9 cellular contexts compared by ENCODE assay signal in genomic region chr14:73744175-73744867, GRCh38. TPM values are rescaled to one million over a fixed set of nuclear protein-coding genes. Genes with fewer than 3 reads are reported as not detected.
DNase-seq lines count a peak whose midpoint lies in the region; ATAC-seq and TF ChIP-seq lines count a peak whose summit lies in the region.
"Had no signal": no experiment of that assay in that cellular context is flagged by ENCODE, and none has a peak within 500 bp of the region (broad histone marks: within the 10 kb centered on the region; RNA-seq: fewer than 3 reads in every experiment).

No MANE protein-coding gene starts in this region.

- H3K36me3 Mint-ChIP-seq in activated T-helper 1 cell treated with anti-CD3 and anti-CD28 coated beads, Interleukin-12 subunit alpha, Interleukin-12 subunit beta, Interleukin-2, Interleukin-4 antibody, amounts not matched to agents 30 ng/mL and 10 ng/mL and 1 ng/mL, durations not matched to agents 14 hours and 24 hours and 36 hours (ENCODE audit: low read depth), result no peaks in the 10 kb centered on the region

- peaks cover 5 to 12% (median 6%) of the 10 kb centered on the region in 4 donors for H3K36me3 ChIP-seq in stomach

- 22 to 45% (median 36%) methylated on average over 4 to 7 of the region's 7 CpGs for WGBS in stomach, 5 donors

- peaks cover 91% of the 10 kb centered on the region for H3K4me1 Mint-ChIP-seq in activated T-helper 1 cell treated with anti-CD3 and anti-CD28 coated beads, Interleukin-12 subunit alpha, Interleukin-12 subunit beta, Interleukin-2, Interleukin-4 antibody, amounts not matched to agents 30 ng/mL and 10 ng/mL and 1 ng/mL, durations not matched to agents 14 hours and 24 hours and 36 hours (ENCODE audit: low read depth)

- DNase-seq in activated T-helper 1 cell treated with anti-CD3 and anti-CD28 coated beads, Interleukin-12 subunit alpha, Interleukin-12 subunit beta, Interleukin-2, Interleukin-4 antibody, amounts not matched to agents 30 ng/mL and 10 ng/mL and 1 ng/mL, durations not matched to agents 14 hours and 24 hours and 36 hours (ENCODE audit: low spot score), result no peak
- no peak for DNase-seq in left colon
- no peak for DNase-seq in stomach
- no peak for DNase-seq in stimulated activated CD4-positive, alpha-beta T cell treated with anti-CD3 and anti-CD28 coated beads, Interleukin-2, amount 100 ng/mL, for 48 hours
- DNase-seq: NCI-H2171 had no signal

- H3K27ac ChIP-seq in stomach, result peak overlapping the region; percentile 79 to 100 (median 92)

- TF ChIP-seq CTCF in stomach (IDR thresholded peaks at IDR 0.05), result no peak

- ATAC-seq in HG03354 (IDR thresholded peaks at IDR 0.05; ENCODE audit: poor library complexity, severe bottlenecking, unreplicated experiment) (peak; percentile 2), left colon (peak; percentile 25), GM21390 (IDR thresholded peaks at IDR 0.05; ENCODE audit: unreplicated experiment) (no peak), HG03097 (IDR thresholded peaks at IDR 0.05; ENCODE audit: low FRiP score, unreplicated experiment) (no peak), HG02938 (IDR thresholded peaks at IDR 0.05; ENCODE audit: unreplicated experiment) (no peak)

- no peak for TF ChIP-seq POLR2A in stomach (IDR thresholded peaks at IDR 0.05)

- H3K4me3 ChIP-seq in stomach, result no peak overlapping the region

- peaks cover 91 to 100% (median 100%) of the 10 kb centered on the region in 4 donors for H3K4me1 ChIP-seq in stomach

- intact Hi-C loops in activated T-helper 1 cell treated with anti-CD3 and anti-CD28 coated beads, Interleukin-12 subunit alpha, Interleukin-12 subunit beta, Interleukin-2, Interleukin-4 antibody, amounts not matched to agents 30 ng/mL and 10 ng/mL and 1 ng/mL, durations not matched to agents 14 hours and 24 hours and 36 hours (cut with micrococcal nuclease), result loop anchor here (5.0 to 10.0 kb wide), 3 partner anchors 83 to 210 kb away; partner anchors contain the start of genes COQ6, FAM161B and ZNF410
- intact Hi-C loops in left colon (cut with DNase I, micrococcal nuclease) (no loop called here), stomach (cut with DNase I; ENCODE audit: low total_unique reads) (no loop called here)

- H3K9me3 Mint-ChIP-seq in activated T-helper 1 cell treated with anti-CD3 and anti-CD28 coated beads, Interleukin-12 subunit alpha, Interleukin-12 subunit beta, Interleukin-2, Interleukin-4 antibody, amounts not matched to agents 30 ng/mL and 10 ng/mL and 1 ng/mL, durations not matched to agents 14 hours and 24 hours and 36 hours, result no peaks in the 10 kb centered on the region

- peak overlapping the region; percentile 88 for H3K27ac Mint-ChIP-seq in activated T-helper 1 cell treated with anti-CD3 and anti-CD28 coated beads, Interleukin-12 subunit alpha, Interleukin-12 subunit beta, Interleukin-2, Interleukin-4 antibody, amounts not matched to agents 30 ng/mL and 10 ng/mL and 1 ng/mL, durations not matched to agents 14 hours and 24 hours and 36 hours

- H3K4me3 Mint-ChIP-seq in activated T-helper 1 cell treated with anti-CD3 and anti-CD28 coated beads, Interleukin-12 subunit alpha, Interleukin-12 subunit beta, Interleukin-2, Interleukin-4 antibody, amounts not matched to agents 30 ng/mL and 10 ng/mL and 1 ng/mL, durations not matched to agents 14 hours and 24 hours and 36 hours, result peak overlapping the region; percentile 83

- TF ChIP-seq EP300 in stomach (IDR thresholded peaks at IDR 0.05), result no peak

- no peaks in the 10 kb centered on the region for H3K27me3 Mint-ChIP-seq in activated T-helper 1 cell treated with anti-CD3 and anti-CD28 coated beads, Interleukin-12 subunit alpha, Interleukin-12 subunit beta, Interleukin-2, Interleukin-4 antibody, amounts not matched to agents 30 ng/mL and 10 ng/mL and 1 ng/mL, durations not matched to agents 14 hours and 24 hours and 36 hours (ENCODE audit: insufficient read depth)

- H3K27me3 ChIP-seq in stomach, result no peaks in the 10 kb centered on the region

- H3K9me3 ChIP-seq in stomach, result no peaks in the 10 kb centered on the region

RNA-seq across cellular contexts. Expression of gene PNMA1, which starts 30.1 kb away (rescaled TPM):
- total RNA-seq in activated T-helper 1 cell treated with anti-CD3 and anti-CD28 coated beads, Interleukin-12 subunit alpha, Interleukin-12 subunit beta, Interleukin-2, Interleukin-4 antibody, amounts not matched to agents 30 ng/mL and 10 ng/mL and 1 ng/mL, durations not matched to agents 14 hours and 24 hours and 36 hours, result 29.7 and 30.6 TPM in 2 replicates
- total RNA-seq in left colon, result 10 to 100 TPM; 15.3 to 47.1 TPM
- total RNA-seq in stomach, result 10 to 100 TPM; 17.9 to 42.3 (median 19.3) TPM
- 10 to 100 TPM; 13.9 to 17.1 (median 15.6) TPM for polyA plus RNA-seq in stomach

Comparison
In these comparisons a context has a peak if more than half of its experiments do, and no peak if none do; other contexts are left out.
1. ATAC-seq: peak in HG03354 (single experiment) and left colon (single experiment); none in GM21390 (single experiment), HG03097 (single experiment) and HG02938 (single experiment).